34 cellular contexts compared by ENCODE assay signal in the genomic region with DNA sequence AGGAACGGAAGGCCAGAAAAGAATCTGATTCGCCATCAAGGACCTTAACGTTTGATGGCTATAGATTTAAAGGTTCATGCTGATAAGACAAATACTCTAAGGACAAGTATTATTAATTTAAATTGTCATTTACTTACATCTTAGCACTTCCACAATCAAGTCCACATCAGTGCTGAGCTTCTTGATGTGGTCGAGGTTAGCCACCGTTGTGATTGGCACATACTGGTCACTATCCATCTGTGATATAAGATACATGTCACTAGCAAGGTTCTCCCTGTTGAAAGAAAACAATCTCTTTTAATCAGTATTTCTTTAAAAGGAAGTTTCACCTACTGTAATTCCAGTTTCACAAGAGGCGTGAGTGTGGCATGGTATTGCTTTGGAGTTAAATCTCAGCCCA.
"Had no signal": no experiment of that assay in that cellular context is flagged by ENCODE, and none has a peak within 500 bp of the region (broad histone marks: within the 10 kb centered on the region; RNA-seq: fewer than 3 reads in every experiment).

No MANE protein-coding gene starts in this region.

- FAIRE-seq: astrocyte, TTC549 had no signal

- DNase-seq: activated B cell treated with CpG ODN at 0.5 μM for 24 hours; activated CD4-positive, alpha-beta memory T cell treated with anti-CD3 and anti-CD28 coated beads for 36 hours; activated CD4-positive, alpha-beta T cell treated with anti-CD3 and anti-CD28 coated beads for 4 hours; activated CD4-positive, alpha-beta T cell treated with anti-CD3 and anti-CD28 coated beads, Interleukin-2, amount 10 ng/mL, durations not matched to agents 24 days and 14 days; activated CD4-positive, alpha-beta T cell treated with anti-CD3 and anti-CD28 coated beads, Interleukin-2, amount 50 U/mL, for 1 hour; activated CD4-positive, alpha-beta T cell treated with anti-CD3 and anti-CD28 coated beads, Interleukin-2, amount 50 U/mL, for 4 hours; activated CD4-positive, CD25-positive, alpha-beta regulatory T cell treated with anti-CD3 and anti-CD28 coated beads, Interleukin-2, amount 50 U/mL, for 72 hours; activated CD8-positive, alpha-beta memory T cell treated with anti-CD3 and anti-CD28 coated beads, Interleukin-2, amount 50 U/mL, for 4 hours; activated CD8-positive, alpha-beta T cell treated with anti-CD3 and anti-CD28 coated beads for 36 hours; activated effector memory CD4-positive, alpha-beta T cell treated with anti-CD3 and anti-CD28 coated beads, Interleukin-2, amount 50 U/mL, for 16 hours; activated gamma-delta T cell treated with Interleukin-2 at 50 U/mL for 16 hours; activated naive CD4-positive, alpha-beta T cell; activated naive CD4-positive, alpha-beta T cell treated with anti-CD3 and anti-CD28 coated beads for 36 hours; activated naive CD4-positive, alpha-beta T cell treated with anti-CD3 and anti-CD28 coated beads, Interleukin-2, amount 50 U/mL, for 16 hours; activated naive CD8-positive, alpha-beta T cell treated with anti-CD3 and anti-CD28 coated beads for 36 hours; activated T-cell treated with anti-CD3 and anti-CD28 coated beads for 4 hours; activated T-cell treated with anti-CD3 and anti-CD28 coated beads, Interleukin-2, amount 50 U/mL, for 1 hour; activated T-cell treated with anti-CD3 and anti-CD28 coated beads, Interleukin-2, amount 50 U/mL, for 4 hours; activated T-cell treated with anti-CD3 and anti-CD28 coated beads, Interleukin-2, amount 50 U/mL, for 72 hours; adrenal gland; amniotic stem cell; aorta; body of pancreas; brain microvascular endothelial cell; central memory CD4-positive, alpha-beta T cell; T-helper 9 cell had no signal

- H3K4me3 ChIP-seq: adrenal gland, body of pancreas, breast epithelium had no signal

- H3K27ac Mint-ChIP-seq: activated B cell treated with CpG ODN at 0.5 μM for 24 hours; activated CD4-positive, alpha-beta memory T cell treated with anti-CD3 and anti-CD28 coated beads for 36 hours; activated CD4-positive, alpha-beta T cell treated with anti-CD3 and anti-CD28 coated beads, Interleukin-2, amount 10 ng/mL, durations not matched to agents 24 days and 14 days; activated CD8-positive, alpha-beta T cell treated with anti-CD3 and anti-CD28 coated beads for 36 hours; activated naive CD4-positive, alpha-beta T cell treated with anti-CD3 and anti-CD28 coated beads for 36 hours; activated naive CD4-positive, alpha-beta T cell treated with anti-CD3 and anti-CD28 coated beads, Interleukin-2, amount 50 U/mL, for 72 hours; activated naive CD8-positive, alpha-beta T cell treated with anti-CD3 and anti-CD28 coated beads for 36 hours; activated T-helper 1 cell treated with anti-CD3 and anti-CD28 coated beads, Interleukin-12 subunit alpha, Interleukin-12 subunit beta, Interleukin-2, Interleukin-4 antibody, amounts not matched to agents 30 ng/mL and 10 ng/mL and 1 ng/mL, durations not matched to agents 14 hours and 24 hours and 36 hours; T-helper 2 cell treated with Interferon-gamma antibody and Interleukin-4, amounts not matched to agents 5 μg/mL and 100 μg/mL, for 36 hours had no signal

- H3K4me3 Mint-ChIP-seq: activated B cell treated with CpG ODN at 0.5 μM for 24 hours; activated CD4-positive, alpha-beta memory T cell treated with anti-CD3 and anti-CD28 coated beads for 36 hours; activated CD4-positive, alpha-beta T cell treated with anti-CD3 and anti-CD28 coated beads, Interleukin-2, amount 10 ng/mL, durations not matched to agents 24 days and 14 days; activated CD8-positive, alpha-beta T cell treated with anti-CD3 and anti-CD28 coated beads for 36 hours; activated naive CD4-positive, alpha-beta T cell treated with anti-CD3 and anti-CD28 coated beads for 36 hours; activated naive CD8-positive, alpha-beta T cell treated with anti-CD3 and anti-CD28 coated beads for 36 hours; activated T-cell treated with anti-CD3 and anti-CD28 coated beads, Interleukin-2, amount 50 U/mL, for 4 hours; activated T-cell treated with anti-CD3 and anti-CD28 coated beads, Interleukin-2, amount 50 U/mL, for 72 hours; activated T-helper 1 cell treated with anti-CD3 and anti-CD28 coated beads, Interleukin-12 subunit alpha, Interleukin-12 subunit beta, Interleukin-2, Interleukin-4 antibody, amounts not matched to agents 30 ng/mL and 10 ng/mL and 1 ng/mL, durations not matched to agents 14 hours and 24 hours and 36 hours; activated T-helper 17 cell treated with anti-CD3 and anti-CD28 coated beads, Interleukin-2, amount 50 U/mL, for 72 hours; T-helper 1 cell treated with Interleukin-12 subunit alpha and Interleukin-12 subunit beta and Interleukin-4 antibody, amounts not matched to agents 30 μg/mL and 1 μg/mL, for 36 hours; T-helper 2 cell treated with Interferon-gamma antibody and Interleukin-4, amounts not matched to agents 5 μg/mL and 100 μg/mL, for 36 hours had no signal

- ATAC-seq: activated CD8-positive, alpha-beta T cell treated with anti-CD3 and anti-CD28 coated beads for 36 hours; activated naive CD4-positive, alpha-beta T cell treated with anti-CD3 and anti-CD28 coated beads, Interleukin-2, amount 50 U/mL, for 72 hours; activated T-cell treated with anti-CD3 and anti-CD28 coated beads, Interleukin-2, amount 50 U/mL, for 4 hours; activated T-cell treated with anti-CD3 and anti-CD28 coated beads, Interleukin-2, amount 50 U/mL, for 72 hours; activated T-helper 17 cell treated with anti-CD3 and anti-CD28 coated beads, Interleukin-2, amount 50 U/mL, for 72 hours; body of pancreas had no signal

- H3K9me3 Mint-ChIP-seq: activated B cell treated with CpG ODN at 0.5 μM for 24 hours; activated CD4-positive, alpha-beta memory T cell treated with anti-CD3 and anti-CD28 coated beads for 36 hours; activated CD4-positive, alpha-beta T cell treated with anti-CD3 and anti-CD28 coated beads, Interleukin-2, amount 10 ng/mL, durations not matched to agents 24 days and 14 days; activated CD8-positive, alpha-beta T cell treated with anti-CD3 and anti-CD28 coated beads for 36 hours; activated naive CD4-positive, alpha-beta T cell treated with anti-CD3 and anti-CD28 coated beads for 36 hours; activated naive CD4-positive, alpha-beta T cell treated with anti-CD3 and anti-CD28 coated beads, Interleukin-2, amount 50 U/mL, for 72 hours; activated naive CD8-positive, alpha-beta T cell treated with anti-CD3 and anti-CD28 coated beads for 36 hours; activated T-cell treated with anti-CD3 and anti-CD28 coated beads, Interleukin-2, amount 50 U/mL, for 4 hours; activated T-cell treated with anti-CD3 and anti-CD28 coated beads, Interleukin-2, amount 50 U/mL, for 72 hours; activated T-helper 1 cell treated with anti-CD3 and anti-CD28 coated beads, Interleukin-12 subunit alpha, Interleukin-12 subunit beta, Interleukin-2, Interleukin-4 antibody, amounts not matched to agents 30 ng/mL and 10 ng/mL and 1 ng/mL, durations not matched to agents 14 hours and 24 hours and 36 hours; activated T-helper 17 cell treated with anti-CD3 and anti-CD28 coated beads, Interleukin-2, amount 50 U/mL, for 72 hours; T-helper 1 cell treated with Interleukin-12 subunit alpha and Interleukin-12 subunit beta and Interleukin-4 antibody, amounts not matched to agents 30 μg/mL and 1 μg/mL, for 36 hours; T-helper 2 cell treated with Interferon-gamma antibody and Interleukin-4, amounts not matched to agents 5 μg/mL and 100 μg/mL, for 36 hours had no signal

- H3K27me3 Mint-ChIP-seq: activated B cell treated with CpG ODN at 0.5 μM for 24 hours; activated CD4-positive, alpha-beta memory T cell treated with anti-CD3 and anti-CD28 coated beads for 36 hours; activated CD4-positive, alpha-beta T cell treated with anti-CD3 and anti-CD28 coated beads, Interleukin-2, amount 10 ng/mL, durations not matched to agents 24 days and 14 days; activated CD8-positive, alpha-beta T cell treated with anti-CD3 and anti-CD28 coated beads for 36 hours; activated naive CD8-positive, alpha-beta T cell treated with anti-CD3 and anti-CD28 coated beads for 36 hours; activated T-helper 17 cell treated with anti-CD3 and anti-CD28 coated beads, Interleukin-2, amount 50 U/mL, for 72 hours had no signal
